Comparison of ENCODE assay signal across 27 cellular contexts in the genomic region with DNA sequence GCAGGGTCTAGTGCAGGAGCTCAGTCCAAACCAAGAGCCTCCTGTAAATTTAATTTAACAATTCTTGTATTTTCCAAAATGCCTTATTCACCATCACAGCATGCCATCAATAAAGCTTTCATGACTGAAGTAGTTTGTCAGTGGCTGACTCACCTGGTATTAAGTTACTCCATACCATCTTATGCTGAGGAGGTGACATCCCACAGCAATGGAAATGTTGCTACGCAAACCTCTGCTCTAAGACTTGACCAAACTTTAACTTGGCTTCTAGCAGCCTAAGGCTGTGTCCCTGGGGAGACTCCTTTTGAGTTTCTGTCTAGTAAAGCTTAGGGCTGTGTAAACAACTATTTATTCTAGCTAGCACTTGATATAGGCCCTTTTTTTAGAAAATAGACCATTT.
A peak's percentile ranks its signal among the peaks of the same experiment; 100 is the strongest.
DNase-seq lines count a peak whose midpoint lies in the region; ATAC-seq and TF ChIP-seq lines count a peak whose summit lies in the region.
"Had no signal": no experiment of that assay in that cellular context is flagged by ENCODE, and none has a peak within 500 bp of the region (broad histone marks: within the 10 kb centered on the region; RNA-seq: fewer than 3 reads in every experiment).

No MANE protein-coding gene starts in this region.

- 89 to 91% (median 91%) methylated on average over 1 of the region's 1 CpG for WGBS in psoas muscle, 3 donors

- no peak overlapping the region for H3K27ac Mint-ChIP-seq in WTC11
- no peak overlapping the region for H3K27ac Mint-ChIP-seq in T-cell
- H3K27ac Mint-ChIP-seq: activated CD8-positive, alpha-beta memory T cell treated with anti-CD3 and anti-CD28 coated beads, Interleukin-2, amount 10 ng/mL, durations not matched to agents 7 days and 5 days; activated naive CD8-positive, alpha-beta T cell treated with anti-CD3 and anti-CD28 coated beads for 36 hours; activated T-helper 17 cell treated with anti-CD3 and anti-CD28 coated beads, Interleukin-2, amount 50 U/mL, for 72 hours; natural killer cell treated with Interleukin-12 subunit alpha and Interleukin-12 subunit beta and Interleukin-15 and Interleukin-18, amount 100 ng/mL, for 72 hours; stimulated activated naive CD8-positive, alpha-beta T cell treated with anti-CD3 and anti-CD28 coated beads, Interleukin-15, amount 100 ng/mL, for 72 hours; type B pancreatic cell had no signal

- POLR2A ChIA-PET in WTC11 (lab: Charles Lee), result no interaction called here
- POLR2A ChIA-PET in T-cell (lab: Charles Lee), result no interaction called here

- H3K4me3 ChIP-seq in psoas muscle, result no peak overlapping the region

- CTCF ChIA-PET in WTC11 (lab: Charles Lee) (no interaction called here), T-cell (lab: Charles Lee) (no interaction called here)

- no peaks in the 10 kb centered on the region for H3K27me3 ChIP-seq in psoas muscle (ENCODE audit: insufficient read depth in 3 of 3, low read length in 2 of 3)
- H3K27me3 ChIP-seq: brain microvascular endothelial cell had no signal

- no peaks in the 10 kb centered on the region for H3K4me1 ChIP-seq in psoas muscle
- H3K4me1 ChIP-seq: parathyroid adenoma had no signal

- H3K27me3 Mint-ChIP-seq in WTC11 (ENCODE audit: low read depth) (no peaks in the 10 kb centered on the region), T-cell (no peaks in the 10 kb centered on the region)
- H3K27me3 Mint-ChIP-seq: activated CD8-positive, alpha-beta memory T cell treated with anti-CD3 and anti-CD28 coated beads, Interleukin-2, amount 10 ng/mL, durations not matched to agents 7 days and 5 days; activated naive CD8-positive, alpha-beta T cell treated with anti-CD3 and anti-CD28 coated beads for 36 hours; activated T-helper 17 cell treated with anti-CD3 and anti-CD28 coated beads, Interleukin-2, amount 50 U/mL, for 72 hours; natural killer cell treated with Interleukin-12 subunit alpha and Interleukin-12 subunit beta and Interleukin-15 and Interleukin-18, amount 100 ng/mL, for 72 hours; stimulated activated naive CD8-positive, alpha-beta T cell treated with anti-CD3 and anti-CD28 coated beads, Interleukin-15, amount 100 ng/mL, for 72 hours; type B pancreatic cell had no signal

- no peaks in the 10 kb centered on the region for H3K36me3 ChIP-seq in psoas muscle (ENCODE audit: insufficient read depth in 1 of 2, low read depth in 1 of 2)
- H3K36me3 ChIP-seq: brain microvascular endothelial cell had no signal

- H3K36me3 Mint-ChIP-seq in WTC11, result no peaks in the 10 kb centered on the region
- H3K36me3 Mint-ChIP-seq in T-cell, result no peaks in the 10 kb centered on the region
- H3K36me3 Mint-ChIP-seq: activated CD8-positive, alpha-beta memory T cell treated with anti-CD3 and anti-CD28 coated beads, Interleukin-2, amount 10 ng/mL, durations not matched to agents 7 days and 5 days; activated naive CD8-positive, alpha-beta T cell treated with anti-CD3 and anti-CD28 coated beads for 36 hours; type B pancreatic cell had no signal

- H3K9me3 ChIP-seq in psoas muscle, result no peaks in the 10 kb centered on the region

- H3K27ac ChIP-seq in psoas muscle, result no peak overlapping the region
- H3K27ac ChIP-seq: brain microvascular endothelial cell, parathyroid adenoma had no signal

- ATAC-seq in WTC11, result peak; percentile 48
- ATAC-seq in psoas muscle, result no peak
- no peak for ATAC-seq in GM21619 (IDR thresholded peaks at IDR 0.05; ENCODE audit: unreplicated experiment)
- no peak for ATAC-seq in T-cell (replicated peaks in 1 of 4)
- ATAC-seq: activated CD8-positive, alpha-beta memory T cell treated with anti-CD3 and anti-CD28 coated beads, Interleukin-2, amount 10 ng/mL, durations not matched to agents 7 days and 5 days; activated T-helper 17 cell treated with anti-CD3 and anti-CD28 coated beads, Interleukin-2, amount 50 U/mL, for 72 hours; natural killer cell treated with Interleukin-12 subunit alpha and Interleukin-12 subunit beta and Interleukin-15 and Interleukin-18, amount 100 ng/mL, for 72 hours; Panc1; stimulated activated naive CD8-positive, alpha-beta T cell treated with anti-CD3 and anti-CD28 coated beads, Interleukin-15, amount 100 ng/mL, for 72 hours had no signal

- H3K9me3 Mint-ChIP-seq in WTC11 (peaks cover 9% of the 10 kb centered on the region), T-cell (peaks cover 11 to 20% (median 15%) of the 10 kb centered on the region in 3 donors)
- H3K9me3 Mint-ChIP-seq: activated T-helper 17 cell treated with anti-CD3 and anti-CD28 coated beads, Interleukin-2, amount 50 U/mL, for 72 hours; type B pancreatic cell had no signal

- DNase-seq in H4 (ENCODE audit: low spot score) (peak; percentile 49), M059J (ENCODE audit: low read depth) (peak; percentile 71), WTC11 (ENCODE audit: low spot score) (no peak), iris pigment epithelial cell (ENCODE audit: low read depth) (peak; percentile 38), NOMO-1 treated with dmso at 0.1 percent for 144 hours (lab: John Stamatoyannopoulos, UW; ENCODE audit: unreplicated experiment) (no peak), psoas muscle (no peak), T-cell (no peak)
- DNase-seq: activated CD4-positive, alpha-beta T cell treated with anti-CD3 and anti-CD28 coated beads for 48 hours; activated CD8-positive, alpha-beta memory T cell treated with anti-CD3 and anti-CD28 coated beads, Interleukin-2, amount 10 ng/mL, durations not matched to agents 7 days and 5 days; activated naive CD8-positive, alpha-beta T cell treated with anti-CD3 and anti-CD28 coated beads for 36 hours; AML-193; brain microvascular endothelial cell; COR-L47; foreskin fibroblast; GOT3; hippocampal formation; kidney; MM.1S; NCI-H2029 treated with DMSO at 0.1 percent for 48 hours; NCI-H82; stimulated activated naive CD8-positive, alpha-beta T cell treated with anti-CD3 and anti-CD28 coated beads, Interleukin-15, amount 100 ng/mL, for 72 hours had no signal

- intact Hi-C loops in psoas muscle (cut with DNase I), result no loop called here

- H3K4me3 Mint-ChIP-seq in WTC11 (no peak overlapping the region), T-cell (no peak overlapping the region)
- H3K4me3 Mint-ChIP-seq: activated CD8-positive, alpha-beta memory T cell treated with anti-CD3 and anti-CD28 coated beads, Interleukin-2, amount 10 ng/mL, durations not matched to agents 7 days and 5 days; activated naive CD8-positive, alpha-beta T cell treated with anti-CD3 and anti-CD28 coated beads for 36 hours; activated T-helper 17 cell treated with anti-CD3 and anti-CD28 coated beads, Interleukin-2, amount 50 U/mL, for 72 hours; natural killer cell treated with Interleukin-12 subunit alpha and Interleukin-12 subunit beta and Interleukin-15 and Interleukin-18, amount 100 ng/mL, for 72 hours; stimulated activated naive CD8-positive, alpha-beta T cell treated with anti-CD3 and anti-CD28 coated beads, Interleukin-15, amount 100 ng/mL, for 72 hours; type B pancreatic cell had no signal

- TF ChIP-seq CTCF in WTC11 (IDR thresholded peaks at IDR 0.05), result no peak
- no peak for TF ChIP-seq CTCF in psoas muscle (IDR thresholded peaks at IDR 0.05)

- peaks cover 10% of the 10 kb centered on the region for H3K4me1 Mint-ChIP-seq in WTC11
- H3K4me1 Mint-ChIP-seq in T-cell, result no peaks in the 10 kb centered on the region
- H3K4me1 Mint-ChIP-seq: activated CD8-positive, alpha-beta memory T cell treated with anti-CD3 and anti-CD28 coated beads, Interleukin-2, amount 10 ng/mL, durations not matched to agents 7 days and 5 days; activated naive CD8-positive, alpha-beta T cell treated with anti-CD3 and anti-CD28 coated beads for 36 hours; activated T-helper 17 cell treated with anti-CD3 and anti-CD28 coated beads, Interleukin-2, amount 50 U/mL, for 72 hours; stimulated activated naive CD8-positive, alpha-beta T cell treated with anti-CD3 and anti-CD28 coated beads, Interleukin-15, amount 100 ng/mL, for 72 hours had no signal

TF ChIP-seq in WTC11, 78 proteins besides CTCF, POLR2A, EP300 and RAD21:
- no peak for TF ChIP-seq MYBL2 (CRISPR knock-in tag; IDR thresholded peaks at IDR 0.05)
- TF ChIP-seq, protein P1, sequence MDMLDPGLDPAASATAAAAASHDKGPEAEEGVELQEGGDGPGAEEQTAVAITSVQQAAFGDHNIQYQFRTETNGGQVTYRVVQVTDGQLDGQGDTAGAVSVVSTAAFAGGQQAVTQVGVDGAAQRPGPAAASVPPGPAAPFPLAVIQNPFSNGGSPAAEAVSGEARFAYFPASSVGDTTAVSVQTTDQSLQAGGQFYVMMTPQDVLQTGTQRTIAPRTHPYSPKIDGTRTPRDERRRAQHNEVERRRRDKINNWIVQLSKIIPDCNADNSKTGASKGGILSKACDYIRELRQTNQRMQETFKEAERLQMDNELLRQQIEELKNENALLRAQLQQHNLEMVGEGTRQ (CRISPR knock-in tag; IDR thresholded peaks at IDR 0.05), result no peak
- TF ChIP-seq ZNF121 (CRISPR knock-in tag; IDR thresholded peaks at IDR 0.05), result no peak
TF ChIP-seq in WTC11: peak in this region for 0.

Comparison
In these comparisons a context has a peak if more than half of its experiments do, and no peak if none do; other contexts are left out.
1. DNase-seq: peak in H4 (single experiment), M059J (single experiment) and iris pigment epithelial cell (single experiment); none in WTC11 (single experiment), NOMO-1 treated with dmso at 0.1 percent for 144 hours (single experiment), psoas muscle (0 of 2) and T-cell (0 of 34).